In genomic region chr4:180798016-180798574, GRCh38 we compare ENCODE assay signal across 27 cellular contexts.
"Had no signal": no experiment of that assay in that cellular context is flagged by ENCODE, and none has a peak within 500 bp of the region (broad histone marks: within the 10 kb centered on the region; RNA-seq: fewer than 3 reads in every experiment).

No MANE protein-coding gene starts in this region.

- H3K36me3 ChIP-seq: esophagus squamous epithelium, sigmoid colon, thoracic aorta, vagina, WERI-Rb-1 had no signal

- H3K4me3 Mint-ChIP-seq: activated CD4-positive, alpha-beta memory T cell treated with anti-CD3 and anti-CD28 coated beads, Interleukin-2, amount 10 ng/mL, durations not matched to agents 7 days and 5 days; activated CD4-positive, alpha-beta T cell treated with anti-CD3 and anti-CD28 coated beads, Interleukin-2, amount 10 ng/mL, durations not matched to agents 7 days and 5 days; activated naive CD4-positive, alpha-beta T cell treated with anti-CD3 and anti-CD28 coated beads, Interleukin-2, amount 50 U/mL, for 24 hours; activated naive CD8-positive, alpha-beta T cell treated with anti-CD3 and anti-CD28 coated beads, Interleukin-2, amount 50 U/mL, for 24 hours; nephron progenitor cell; stimulated activated effector memory CD8-positive, alpha-beta T cell treated with anti-CD3 and anti-CD28 coated beads, Interleukin-12 subunit alpha, Interleukin-12 subunit beta, amount 100 ng/mL, for 72 hours; stimulated activated naive CD8-positive, alpha-beta T cell treated with anti-CD3 and anti-CD28 coated beads, Interleukin-15, Interleukin-2, amounts not matched to agents 100 ng/mL and 50 ng/mL, for 24 hours; T-helper 17 cell; type B pancreatic cell had no signal

- H3K4me1 Mint-ChIP-seq: activated CD4-positive, alpha-beta memory T cell treated with anti-CD3 and anti-CD28 coated beads, Interleukin-2, amount 10 ng/mL, durations not matched to agents 7 days and 5 days; activated CD4-positive, alpha-beta T cell treated with anti-CD3 and anti-CD28 coated beads, Interleukin-2, amount 10 ng/mL, durations not matched to agents 7 days and 5 days; activated naive CD4-positive, alpha-beta T cell treated with anti-CD3 and anti-CD28 coated beads, Interleukin-2, amount 50 U/mL, for 24 hours; activated naive CD8-positive, alpha-beta T cell treated with anti-CD3 and anti-CD28 coated beads, Interleukin-2, amount 50 U/mL, for 24 hours; stimulated activated effector memory CD8-positive, alpha-beta T cell treated with anti-CD3 and anti-CD28 coated beads, Interleukin-12 subunit alpha, Interleukin-12 subunit beta, amount 100 ng/mL, for 72 hours; T-helper 17 cell had no signal

- H3K4me3 ChIP-seq: esophagus squamous epithelium, psoas muscle, sigmoid colon, thoracic aorta, vagina had no signal

- H3K27me3 ChIP-seq: esophagus squamous epithelium, sigmoid colon, vagina had no signal

- H3K27me3 Mint-ChIP-seq: activated CD4-positive, alpha-beta memory T cell treated with anti-CD3 and anti-CD28 coated beads, Interleukin-2, amount 10 ng/mL, durations not matched to agents 7 days and 5 days; activated CD4-positive, alpha-beta T cell treated with anti-CD3 and anti-CD28 coated beads, Interleukin-2, amount 10 ng/mL, durations not matched to agents 7 days and 5 days; activated naive CD4-positive, alpha-beta T cell treated with anti-CD3 and anti-CD28 coated beads, Interleukin-2, amount 50 U/mL, for 24 hours; activated naive CD8-positive, alpha-beta T cell treated with anti-CD3 and anti-CD28 coated beads, Interleukin-2, amount 50 U/mL, for 24 hours; stimulated activated naive CD8-positive, alpha-beta T cell treated with anti-CD3 and anti-CD28 coated beads, Interleukin-15, Interleukin-2, amounts not matched to agents 100 ng/mL and 50 ng/mL, for 24 hours; T-helper 17 cell had no signal

- DNase-seq: activated CD4-positive, alpha-beta memory T cell treated with anti-CD3 and anti-CD28 coated beads, Interleukin-2, amount 10 ng/mL, durations not matched to agents 7 days and 5 days; activated CD4-positive, alpha-beta T cell treated with anti-CD3 and anti-CD28 coated beads, Interleukin-2, amount 10 ng/mL, durations not matched to agents 7 days and 5 days; activated CD4-positive, CD25-positive, alpha-beta regulatory T cell treated with anti-CD3 and anti-CD28 coated beads, Interleukin-2, amount 50 U/mL, for 72 hours; activated naive CD8-positive, alpha-beta T cell treated with anti-CD3 and anti-CD28 coated beads, Interleukin-2, amount 50 U/mL, for 24 hours; activated T-cell treated with anti-CD3 and anti-CD28 coated beads, Interleukin-2, amount 50 U/mL, for 48 hours; dermis blood vessel endothelial cell; effector CD4-positive, alpha-beta T cell; esophagus squamous epithelium; left cardiac atrium; mammary epithelial cell; nephron progenitor cell; nucleus accumbens; psoas muscle; sigmoid colon; small intestine; stimulated activated CD4-positive, alpha-beta T cell treated with anti-CD3 and anti-CD28 coated beads, Interleukin-4, amount 100 ng/mL, for 24 hours; T-helper 17 cell; T1000; WERI-Rb-1 had no signal

- H3K27ac ChIP-seq: esophagus squamous epithelium, parathyroid adenoma, psoas muscle, sigmoid colon, thoracic aorta, vagina, WERI-Rb-1 had no signal

- H3K4me1 ChIP-seq: esophagus squamous epithelium, parathyroid adenoma, psoas muscle, sigmoid colon, vagina had no signal

- H3K27ac Mint-ChIP-seq: activated CD4-positive, alpha-beta memory T cell treated with anti-CD3 and anti-CD28 coated beads, Interleukin-2, amount 10 ng/mL, durations not matched to agents 7 days and 5 days; activated CD4-positive, alpha-beta T cell treated with anti-CD3 and anti-CD28 coated beads, Interleukin-2, amount 10 ng/mL, durations not matched to agents 7 days and 5 days; activated naive CD4-positive, alpha-beta T cell treated with anti-CD3 and anti-CD28 coated beads, Interleukin-2, amount 50 U/mL, for 24 hours; activated naive CD8-positive, alpha-beta T cell treated with anti-CD3 and anti-CD28 coated beads, Interleukin-2, amount 50 U/mL, for 24 hours; activated T-helper 2 cell treated with anti-CD3 and anti-CD28 coated beads, Interferon-gamma antibody, Interleukin-2, Interleukin-4, amounts not matched to agents 10 μg/mL and 5 μg/mL and 100 μg/mL, durations not matched to agents 14 hours and 24 hours and 36 hours; nephron progenitor cell; stimulated activated effector memory CD8-positive, alpha-beta T cell treated with anti-CD3 and anti-CD28 coated beads, Interleukin-12 subunit alpha, Interleukin-12 subunit beta, amount 100 ng/mL, for 72 hours; stimulated activated naive CD8-positive, alpha-beta T cell treated with anti-CD3 and anti-CD28 coated beads, Interleukin-15, Interleukin-2, amounts not matched to agents 100 ng/mL and 50 ng/mL, for 24 hours; T-helper 17 cell; type B pancreatic cell had no signal

- H3K36me3 Mint-ChIP-seq: activated naive CD4-positive, alpha-beta T cell treated with anti-CD3 and anti-CD28 coated beads, Interleukin-2, amount 50 U/mL, for 24 hours; stimulated activated effector memory CD8-positive, alpha-beta T cell treated with anti-CD3 and anti-CD28 coated beads, Interleukin-12 subunit alpha, Interleukin-12 subunit beta, amount 100 ng/mL, for 72 hours; type B pancreatic cell had no signal

- ATAC-seq: activated naive CD8-positive, alpha-beta T cell treated with anti-CD3 and anti-CD28 coated beads, Interleukin-2, amount 50 U/mL, for 24 hours; left cardiac atrium; psoas muscle; stimulated activated effector memory CD8-positive, alpha-beta T cell treated with anti-CD3 and anti-CD28 coated beads, Interleukin-12 subunit alpha, Interleukin-12 subunit beta, amount 100 ng/mL, for 72 hours; T-helper 17 cell had no signal

- H3K9me3 Mint-ChIP-seq: activated CD4-positive, alpha-beta memory T cell treated with anti-CD3 and anti-CD28 coated beads, Interleukin-2, amount 10 ng/mL, durations not matched to agents 7 days and 5 days; activated CD4-positive, alpha-beta T cell treated with anti-CD3 and anti-CD28 coated beads, Interleukin-2, amount 10 ng/mL, durations not matched to agents 7 days and 5 days; activated naive CD4-positive, alpha-beta T cell treated with anti-CD3 and anti-CD28 coated beads, Interleukin-2, amount 50 U/mL, for 24 hours; nephron progenitor cell; stimulated activated naive CD8-positive, alpha-beta T cell treated with anti-CD3 and anti-CD28 coated beads, Interleukin-15, Interleukin-2, amounts not matched to agents 100 ng/mL and 50 ng/mL, for 24 hours; type B pancreatic cell had no signal

- H3K9me3 ChIP-seq: esophagus squamous epithelium, psoas muscle, sigmoid colon, thoracic aorta, vagina had no signal
